In genomic region chr1:73452522-73452921, GRCh38 we compare ENCODE assay signal across 26 cellular contexts.
DNase-seq lines count a peak whose midpoint lies in the region; ATAC-seq and TF ChIP-seq lines count a peak whose summit lies in the region.
"Had no signal": no experiment of that assay in that cellular context is flagged by ENCODE, and none has a peak within 500 bp of the region (broad histone marks: within the 10 kb centered on the region; RNA-seq: fewer than 3 reads in every experiment).

No MANE protein-coding gene starts in this region.

- H2AFZ ChIP-seq in OCI-LY3 (ENCODE audit: low read depth, low read length) = no peak overlapping the region
- no peak overlapping the region for H2AFZ ChIP-seq in neural cell (ENCODE audit: low read depth, low read length)

- H3K9me3 Mint-ChIP-seq in chondrocyte (ENCODE audit: low read depth) = peaks cover 4% of the 10 kb centered on the region

- H3K36me3 ChIP-seq in OCI-LY3 (replicated peaks; ENCODE audit: low read depth, low read length) (no peaks in the 10 kb centered on the region), neural cell (ENCODE audit: insufficient read depth, low read length) (no peaks in the 10 kb centered on the region), mucosa of descending colon (ENCODE audit: low read depth) (no peaks in the 10 kb centered on the region)
- H3K36me3 ChIP-seq: adrenal gland, colonic mucosa, left ventricle myocardium inferior, tibial artery had no signal

- no peak for ATAC-seq in left colon
- no peak for ATAC-seq in mucosa of descending colon
- no peak for ATAC-seq in HG03139 (IDR thresholded peaks at IDR 0.05; ENCODE audit: unreplicated experiment)
- ATAC-seq: K562 had no signal

- no peaks in the 10 kb centered on the region for H3K79me2 ChIP-seq in OCI-LY3 (ENCODE audit: low read length)
- H3K79me2 ChIP-seq in neural cell (replicated peaks; ENCODE audit: insufficient read depth, low read length) = no peaks in the 10 kb centered on the region

- H3K4me2 ChIP-seq in OCI-LY3 (ENCODE audit: low read length) (no peak overlapping the region), neural cell (ENCODE audit: low read length) (no peak overlapping the region)

- TF ChIP-seq EP300 in neural cell (conservative IDR thresholded peaks at IDR 0.05; ENCODE audit: poor library complexity, severe bottlenecking) = no peak

- H3K4me1 ChIP-seq in OCI-LY3 (ENCODE audit: low read length) = no peaks in the 10 kb centered on the region
- no peaks in the 10 kb centered on the region for H3K4me1 ChIP-seq in mucosa of descending colon (ENCODE audit: low read depth)
- H3K4me1 ChIP-seq: adrenal gland, colonic mucosa, left ventricle myocardium inferior, tibial artery had no signal

- no peak for DNase-seq in chondrocyte (ENCODE audit: low spot score)
- DNase-seq in left colon = no peak
- no peak for DNase-seq in mucosa of descending colon
- DNase-seq in SKM-1 (lab: John Stamatoyannopoulos, UW; ENCODE audit: unreplicated experiment) = no peak
- DNase-seq: activated CD4-positive, alpha-beta T cell treated with anti-CD3 and anti-CD28 coated beads, Interleukin-2, amount 10 ng/mL, durations not matched to agents 24 days and 14 days; activated naive CD4-positive, alpha-beta T cell; activated T-cell treated with anti-CD3 and anti-CD28 coated beads, Interleukin-2, amount 50 U/mL, for 48 hours; adrenal gland; colonic mucosa; effector memory CD4-positive, alpha-beta T cell; GF-D8; left ventricle myocardium inferior; MM.1S; NCI-H2029; NCI-H2227 treated with DMSO at 0.1 percent for 48 hours; NCI-H526 treated with DMSO at 0.1 percent for 48 hours; occipital lobe; retina; stimulated activated CD4-positive, alpha-beta T cell treated with anti-CD3 and anti-CD28 coated beads, Interleukin-2, amount 100 ng/mL, for 24 hours; tibial artery had no signal

- H3K27me3 ChIP-seq in OCI-LY3 (ENCODE audit: low read depth, low read length) = no peaks in the 10 kb centered on the region
- no peaks in the 10 kb centered on the region for H3K27me3 ChIP-seq in neural cell (ENCODE audit: insufficient read depth, low read depth, low read length)
- H3K27me3 ChIP-seq: adrenal gland, colonic mucosa, tibial artery had no signal

- peak; percentile 35 for TF ChIP-seq RAD21 in neural cell (conservative IDR thresholded peaks at IDR 0.05)

- H3F3A ChIP-seq in neural cell (ENCODE audit: insufficient read depth, low read length, poor library complexity, severe bottlenecking) = no peaks in the 10 kb centered on the region

- no peak overlapping the region for H3K4me3 Mint-ChIP-seq in chondrocyte (ENCODE audit: unreplicated experiment)
- H3K4me3 Mint-ChIP-seq: activated CD4-positive, alpha-beta T cell treated with anti-CD3 and anti-CD28 coated beads, Interleukin-2, amount 10 ng/mL, durations not matched to agents 24 days and 14 days; T-helper 2 cell treated with Interferon-gamma antibody and Interleukin-4, amounts not matched to agents 5 μg/mL and 100 μg/mL, for 36 hours had no signal

- no peaks in the 10 kb centered on the region for H3K4me1 Mint-ChIP-seq in chondrocyte (ENCODE audit: low read depth)
- H3K4me1 Mint-ChIP-seq: activated CD4-positive, alpha-beta T cell treated with anti-CD3 and anti-CD28 coated beads, Interleukin-2, amount 10 ng/mL, durations not matched to agents 24 days and 14 days had no signal

- H3K27ac Mint-ChIP-seq in chondrocyte (ENCODE audit: unreplicated experiment) = no peak overlapping the region
- H3K27ac Mint-ChIP-seq: activated CD4-positive, alpha-beta T cell treated with anti-CD3 and anti-CD28 coated beads, Interleukin-2, amount 10 ng/mL, durations not matched to agents 24 days and 14 days; T-helper 2 cell treated with Interferon-gamma antibody and Interleukin-4, amounts not matched to agents 5 μg/mL and 100 μg/mL, for 36 hours had no signal

- no peaks in the 10 kb centered on the region for H3K27me3 Mint-ChIP-seq in chondrocyte (ENCODE audit: low read depth)
- H3K27me3 Mint-ChIP-seq: activated CD4-positive, alpha-beta T cell treated with anti-CD3 and anti-CD28 coated beads, Interleukin-2, amount 10 ng/mL, durations not matched to agents 24 days and 14 days had no signal

- no peaks in the 10 kb centered on the region for H3K36me3 Mint-ChIP-seq in chondrocyte (ENCODE audit: low read depth)

- no peaks in the 10 kb centered on the region for H3K9me3 ChIP-seq in OCI-LY3 (ENCODE audit: insufficient read depth, low read length)
- H3K9me3 ChIP-seq in neural cell (ENCODE audit: low read length) = no peaks in the 10 kb centered on the region
- no peaks in the 10 kb centered on the region for H3K9me3 ChIP-seq in mucosa of descending colon
- H3K9me3 ChIP-seq: adrenal gland, colonic mucosa, tibial artery had no signal

- no peaks in the 10 kb centered on the region for H3K9me2 ChIP-seq in neural cell (ENCODE audit: insufficient read depth, low read length)

- TF ChIP-seq CTCF in C4-2B (conservative IDR thresholded peaks at IDR 0.05) = peak; percentile 19; the same call in 1 of the 2 replicates
- peak; percentile 21; the same call in 1 of the 2 replicates for TF ChIP-seq CTCF in OCI-LY3 (IDR thresholded peaks at IDR 0.05; ENCODE audit: low read depth, low read length)
- peak; percentile 63 for TF ChIP-seq CTCF in chondrocyte (IDR thresholded peaks at IDR 0.05)
- peak; percentile 29 for TF ChIP-seq CTCF in neural cell (IDR thresholded peaks at IDR 0.05; ENCODE audit: poor library complexity, severe bottlenecking)
- TF ChIP-seq CTCF in mucosa of descending colon (IDR thresholded peaks at IDR 0.05) = no peak

- H3K27ac ChIP-seq in C4-2B = no peak overlapping the region
- no peak overlapping the region for H3K27ac ChIP-seq in OCI-LY3 (ENCODE audit: low read length)
- no peak overlapping the region for H3K27ac ChIP-seq in neural cell (ENCODE audit: low read length)
- H3K27ac ChIP-seq: adrenal gland, colonic mucosa, left ventricle myocardium inferior, tibial artery had no signal

- no peaks in the 10 kb centered on the region for H4K20me1 ChIP-seq in OCI-LY3 (ENCODE audit: insufficient read depth, low read length)
- H4K20me1 ChIP-seq in neural cell (ENCODE audit: insufficient read depth) = no peaks in the 10 kb centered on the region

- no peak overlapping the region for H3K4me3 ChIP-seq in OCI-LY3 (ENCODE audit: low read length)
- H3K4me3 ChIP-seq in neural cell (ENCODE audit: low read length) = no peak overlapping the region
- H3K4me3 ChIP-seq in mucosa of descending colon = no peak overlapping the region
- H3K4me3 ChIP-seq: adrenal gland, colonic mucosa, K562, left ventricle myocardium inferior, tibial artery had no signal

- intact Hi-C loops in left colon (cut with DNase I, micrococcal nuclease) (no loop called here), mucosa of descending colon (cut with DNase I, micrococcal nuclease) (no loop called here)

- no peak overlapping the region for H3K9ac ChIP-seq in OCI-LY3 (ENCODE audit: low read length)
- H3K9ac ChIP-seq in neural cell (ENCODE audit: low read length) = no peak overlapping the region

TF ChIP-seq in neural cell, 6 proteins besides CTCF, POLR2A, EP300 and RAD21:
- TF ChIP-seq TAF1 (IDR thresholded peaks at IDR 0.05; ENCODE audit: low read depth) (no peak), SMC3 (conservative IDR thresholded peaks at IDR 0.05; ENCODE audit: poor library complexity) (peak; percentile 39)
